ENCODE assay signal across 7 cellular contexts in the genomic region with DNA sequence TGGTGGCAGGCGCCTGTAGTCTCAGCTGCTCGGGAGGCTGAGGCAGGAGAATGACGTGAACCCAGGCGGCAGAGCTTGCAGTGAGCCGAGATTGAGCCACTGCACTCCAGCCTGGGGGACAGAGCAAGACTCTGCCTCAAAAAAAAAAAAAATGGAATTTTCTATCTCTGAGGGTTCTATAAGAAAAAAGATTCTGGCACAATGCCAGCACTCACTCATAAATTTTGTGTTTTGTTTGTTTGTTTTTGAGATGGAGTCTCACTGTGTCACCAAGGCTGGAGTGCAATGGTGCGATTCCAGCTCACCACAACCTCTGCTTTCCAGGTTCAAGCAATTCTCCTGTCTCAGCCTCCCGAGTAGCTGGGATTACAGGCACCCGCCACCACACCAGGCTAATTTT. TPM values are rescaled to one million over a fixed set of nuclear protein-coding genes. Genes with fewer than 3 reads are reported as not detected.
"Had no signal": no experiment of that assay in that cellular context is flagged by ENCODE, and none has a peak within 500 bp of the region (broad histone marks: within the 10 kb centered on the region; RNA-seq: fewer than 3 reads in every experiment).

No MANE protein-coding gene starts in this region.

RNA-seq across cellular contexts. Expression of a gene that starts 38.1 kb away (rescaled TPM):
- total RNA-seq: neural crest cell, occipital lobe, osteocyte, progenitor cell of endocrine pancreas, prostate gland, skeletal muscle tissue had no signal
- polyA plus RNA-seq: neural cell had no signal
